In genomic region chr9:121362813-121363585, GRCh38 we compare ENCODE assay signal across 8 cellular contexts. TPM values are rescaled to one million over a fixed set of nuclear protein-coding genes. Genes with fewer than 3 reads are reported as not detected.
A peak's percentile ranks its signal among the peaks of the same experiment; 100 is the strongest.
DNase-seq lines count a peak whose midpoint lies in the region; ATAC-seq and FAIRE-seq lines count a peak whose summit lies in the region.

No MANE protein-coding gene starts in this region.

- ATAC-seq in GM21737 (IDR thresholded peaks at IDR 0.05; ENCODE audit: unreplicated experiment), result no peak

- peak; percentile 11 for DNase-seq in SKM-1 treated with dmso at 0.1 percent for 144 hours (lab: John Stamatoyannopoulos, UW; ENCODE audit: unreplicated experiment)
- DNase-seq in SKM-1 (lab: John Stamatoyannopoulos, UW; ENCODE audit: unreplicated experiment), result no peak
- peak; percentile 69 to 90 for DNase-seq in dermis microvascular lymphatic vessel endothelial cell (ENCODE audit: low read depth in 2 of 2)
- peak; percentile 39 for DNase-seq in midbrain (lab: John Stamatoyannopoulos, UW)
- peak; percentile 11 for DNase-seq in urothelium cell line (ENCODE audit: low spot score)
- DNase-seq in activated effector memory CD4-positive, alpha-beta T cell treated with anti-CD3 and anti-CD28 coated beads, Interleukin-2, amount 50 U/mL, for 16 hours, result no peak
- no peak for DNase-seq in NCI-H526 treated with DMSO at 0.1 percent for 48 hours (lab: John Stamatoyannopoulos, UW)

- FAIRE-seq in urothelium cell line (lab: Jason Lieb, UNC), result no peak

RNA-seq across cellular contexts. Expression of gene STOM, which starts 7.1 kb away (rescaled TPM):
- 225 and 320 TPM in 2 replicates for total RNA-seq in dermis microvascular lymphatic vessel endothelial cell

Comparison
In these comparisons a context has a peak if more than half of its experiments do, and no peak if none do; other contexts are left out.
1. DNase-seq: peak in SKM-1 treated with dmso at 0.1 percent for 144 hours (single experiment), dermis microvascular lymphatic vessel endothelial cell (2 of 2), midbrain (single experiment) and urothelium cell line (single experiment); none in SKM-1 (single experiment), activated effector memory CD4-positive, alpha-beta T cell treated with anti-CD3 and anti-CD28 coated beads, Interleukin-2, amount 50 U/mL, for 16 hours (single experiment) and NCI-H526 treated with DMSO at 0.1 percent for 48 hours (single experiment).